8 cellular contexts compared by ENCODE assay signal in the genomic region with DNA sequence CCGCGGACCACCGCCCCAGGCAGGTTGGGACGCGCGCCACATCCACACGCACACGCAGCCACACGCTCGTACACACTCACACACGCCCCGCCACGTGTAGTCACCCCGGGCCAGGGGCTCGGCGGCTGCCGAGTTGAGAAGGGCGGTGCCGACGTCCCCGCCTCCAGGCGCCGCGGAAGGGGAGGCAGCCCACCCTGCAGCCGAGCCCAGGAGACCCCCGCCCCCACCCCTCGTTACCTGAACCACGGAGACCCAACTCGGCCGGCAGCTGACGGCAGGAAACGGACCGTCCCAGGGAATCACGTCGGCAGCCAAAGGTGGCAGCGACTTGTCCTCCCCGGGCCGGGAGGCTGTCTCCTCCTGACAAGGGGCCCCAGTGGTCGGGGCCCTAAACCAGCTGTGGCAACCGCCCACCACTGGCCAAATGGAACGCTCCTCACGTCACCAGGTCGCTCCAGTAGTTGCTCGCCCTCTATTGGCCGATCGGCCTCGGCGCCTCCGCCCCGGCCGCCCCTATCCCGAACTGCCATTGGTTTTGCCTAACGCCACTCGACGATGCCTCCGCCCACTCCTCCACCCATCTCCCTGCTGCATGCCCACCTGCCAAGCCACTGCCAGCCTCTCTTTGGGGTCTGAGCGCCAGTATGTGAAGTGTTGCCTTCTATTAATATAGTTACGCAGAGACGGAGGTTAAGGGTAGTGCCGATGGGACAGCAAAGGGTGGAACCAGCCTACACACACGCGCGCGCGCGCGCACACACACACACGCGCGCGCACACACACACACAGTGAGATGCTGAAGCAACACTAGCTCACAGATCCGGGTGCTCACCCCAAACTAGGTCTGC. TPM values are rescaled to one million over a fixed set of nuclear protein-coding genes. Genes with fewer than 3 reads are reported as not detected.
DNase-seq lines count a peak whose midpoint lies in the region; ATAC-seq and TF ChIP-seq lines count a peak whose summit lies in the region.

A gene (minus strand): TSS at position 428 of the 848 bp plus-strand sequence. CDS start 1,941 bp downstream, outside the sequence.

- peaks cover 18% of the 10 kb centered on the region for H3K4me1 ChIP-seq in left ventricle myocardium inferior
- no peaks in the 10 kb centered on the region for H3K4me1 ChIP-seq in upper lobe of right lung

- H3K27ac ChIP-seq in left ventricle myocardium inferior (replicated peaks) (peak within 1 kb of the TSS; percentile 78), upper lobe of right lung (peak within 1 kb of the TSS; percentile 79)

- in situ Hi-C loops in GM13977 (cut with MboI; ENCODE audit: low pct_unique_long_range_greater_than_20kb, low sequenced_read_pairs, unreplicated experiment) = no loop called here

- peak within 1 kb of the TSS; percentile 90 for H3K4me3 Mint-ChIP-seq in progenitor cell of endocrine pancreas (ENCODE audit: low read depth)

- peaks cover 14% of the 10 kb centered on the region for H3K4me1 Mint-ChIP-seq in progenitor cell of endocrine pancreas (ENCODE audit: low read depth)

- peak within 1 kb of the TSS; percentile 79 for H3K4me3 ChIP-seq in left ventricle myocardium inferior
- H3K4me3 ChIP-seq in upper lobe of right lung = peak within 1 kb of the TSS; percentile 66

- H3K36me3 ChIP-seq in left ventricle myocardium inferior = no peaks in the 10 kb centered on the region
- no peaks in the 10 kb centered on the region for H3K36me3 ChIP-seq in upper lobe of right lung

- H3K36me3 Mint-ChIP-seq in progenitor cell of endocrine pancreas (ENCODE audit: insufficient read depth) = peaks cover 7% of the 10 kb centered on the region

- no peaks in the 10 kb centered on the region for H3K27me3 Mint-ChIP-seq in progenitor cell of endocrine pancreas

- no peak for TF ChIP-seq CTCF in GM13977 (IDR thresholded peaks at IDR 0.05; ENCODE audit: extremely low read depth, insufficient read depth, missing control alignments)
- peak; percentile 30 for TF ChIP-seq CTCF in left ventricle myocardium inferior (IDR thresholded peaks at IDR 0.05; ENCODE audit: borderline replicate concordance)
- no peak for TF ChIP-seq CTCF in progenitor cell of endocrine pancreas (IDR thresholded peaks at IDR 0.05; ENCODE audit: unreplicated experiment)
- TF ChIP-seq CTCF in upper lobe of right lung (IDR thresholded peaks at IDR 0.05) = no peak

- H3K9me3 ChIP-seq in left ventricle myocardium inferior (replicated peaks) (no peaks in the 10 kb centered on the region), upper lobe of right lung (no peaks in the 10 kb centered on the region)

- DNase-seq in GM13977 (ENCODE audit: low spot score) (peak; percentile 90), NCI-H146 treated with DMSO at 0.1 percent for 48 hours (lab: John Stamatoyannopoulos, UW; ENCODE audit: unreplicated experiment) (peak; percentile 85), T-helper 1 cell (peak; percentile 70 to 84 (median 76)), amniotic stem cell (lab: John Stamatoyannopoulos, UW) (peak; percentile 58), left ventricle myocardium inferior (peak; percentile 88), progenitor cell of endocrine pancreas (ENCODE audit: low spot score, unreplicated experiment) (peak; percentile 75), upper lobe of right lung (peak; percentile 92)

- H3K27me3 ChIP-seq in left ventricle myocardium inferior (ENCODE audit: low read depth) (no peaks in the 10 kb centered on the region), upper lobe of right lung (no peaks in the 10 kb centered on the region)

- intact Hi-C loops in left ventricle myocardium inferior (cut with micrococcal nuclease) = no loop called here
- intact Hi-C loops in upper lobe of right lung (cut with DNase I) = no loop called here

- ATAC-seq in HG02870 (IDR thresholded peaks at IDR 0.05; ENCODE audit: unreplicated experiment) = peak; percentile 99
- ATAC-seq in upper lobe of right lung = peak; percentile 96

- H3K27ac Mint-ChIP-seq in progenitor cell of endocrine pancreas = peak within 1 kb of the TSS; percentile 96

- H3K9me3 Mint-ChIP-seq in progenitor cell of endocrine pancreas (ENCODE audit: low read depth) = peaks cover 17% of the 10 kb centered on the region

RNA-seq across cellular contexts. Expression of the gene that starts here (rescaled TPM):
- total RNA-seq in left ventricle myocardium inferior = 11.9 TPM
- 34.0 and 34.7 TPM in 2 replicates for total RNA-seq in progenitor cell of endocrine pancreas
- total RNA-seq in upper lobe of right lung = 48.4 TPM

Comparison
In these comparisons a context has a peak if more than half of its experiments do, and no peak if none do; other contexts are left out.
1. Peak in every context shown above with its lines: DNase-seq, ATAC-seq, H3K4me3 ChIP-seq and H3K27ac ChIP-seq.